Comparison of ENCODE assay signal across 1 cellular context in the genomic region with DNA sequence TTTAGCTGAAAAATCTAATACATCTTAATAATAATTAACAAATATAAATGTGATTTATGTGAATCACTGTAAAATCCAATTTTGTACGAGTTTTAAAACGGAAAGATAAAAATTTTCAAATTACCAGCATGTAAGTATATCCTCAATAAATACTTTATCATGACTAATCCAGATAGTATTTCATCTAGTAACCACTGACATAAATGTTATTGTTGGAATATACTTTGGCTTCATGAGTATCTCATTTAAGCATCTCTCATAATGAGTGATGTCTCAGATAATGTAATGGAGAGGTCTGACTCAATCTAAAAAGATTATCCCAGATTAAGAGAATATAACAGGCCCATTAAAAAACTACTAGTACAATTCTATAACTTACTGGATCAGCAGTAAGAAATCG.
TF ChIP-seq lines count a peak whose summit lies in the region.

No MANE protein-coding gene starts in this region.

TF ChIP-seq in IMR-90, 13 proteins besides CTCF, POLR2A, EP300 and RAD21:
- TF ChIP-seq ELK1 (IDR thresholded peaks at IDR 0.05; ENCODE audit: borderline replicate concordance, low read depth, low read length) (no peak), FOS (IDR thresholded peaks at IDR 0.05; ENCODE audit: low read depth, low read length) (peak; percentile 11; the same call in 1 of the 2 replicates)
